6 cellular contexts compared by ENCODE assay signal in genomic region chr19:55117063-55117635, GRCh38. TPM values are rescaled to one million over a fixed set of nuclear protein-coding genes. Genes with fewer than 3 reads are reported as not detected.
DNase-seq lines count a peak whose midpoint lies in the region; ATAC-seq, FAIRE-seq and TF ChIP-seq lines count a peak whose summit lies in the region.

No MANE protein-coding gene starts in this region.

- peak overlapping the region; percentile 93 for H3K4me3 Mint-ChIP-seq in CD4-positive, alpha-beta T cell
- H3K4me3 Mint-ChIP-seq in natural killer cell: peak overlapping the region; percentile 97

- peak overlapping the region; percentile 97 for H3K4me3 ChIP-seq in GM12878

- no peak for TF ChIP-seq CTCF in CD4-positive, alpha-beta T cell (IDR thresholded peaks at IDR 0.05)
- TF ChIP-seq CTCF in GM12878 (IDR thresholded peaks at IDR 0.05 in 2 of 3, conservative IDR thresholded peaks at IDR 0.05 in 1 of 3; ENCODE audit: control insufficient read depth in 2 of 3, extremely low read depth in 1 of 3, insufficient read depth in 1 of 3, low read depth in 3 of 3, low read length in 3 of 3) (no peak), natural killer cell (IDR thresholded peaks at IDR 0.05) (no peak)

- H3K27ac Mint-ChIP-seq in CD4-positive, alpha-beta T cell: peak overlapping the region; percentile 86
- peak overlapping the region; percentile 89 to 98 for H3K27ac Mint-ChIP-seq in natural killer cell

- intact Hi-C loops in CD4-positive, alpha-beta T cell (cut with DNase I, micrococcal nuclease): loop anchor here in 1 of 2 experiments (1.0 to 5.0 kb wide), 5 partner anchors 28 to 540 kb away; partner anchors contain the start of genes PPP6R1, RDH13 and U2AF2
- intact Hi-C loops in GM12878 (cut with micrococcal nuclease; ENCODE audit: unreplicated experiment) (no loop called here), natural killer cell (cut with micrococcal nuclease) (loop anchor here (1.0 to 5.0 kb wide), 2 partner anchors 35 to 62 kb away; no protein-coding TSS in a partner anchor)

- H3K4me1 ChIP-seq in GM12878 (ENCODE audit: control insufficient read depth, insufficient read depth, low read length): peaks cover 22% of the 10 kb centered on the region

- FAIRE-seq in GM12878 (lab: Jason Lieb, UNC): no peak

- H3K27me3 Mint-ChIP-seq in CD4-positive, alpha-beta T cell: no peaks in the 10 kb centered on the region
- no peaks in the 10 kb centered on the region for H3K27me3 Mint-ChIP-seq in natural killer cell (ENCODE audit: low read depth in 2 of 2)

- H3K9ac ChIP-seq in GM12878 (ENCODE audit: control insufficient read depth, insufficient read depth, low read length): peak overlapping the region; percentile 68

- H4K20me1 ChIP-seq in GM12878 (ENCODE audit: control insufficient read depth, insufficient read depth): peaks cover 3% of the 10 kb centered on the region; the same call in 1 of the 2 replicates

- no peaks in the 10 kb centered on the region for H3K27me3 ChIP-seq in CD4-positive, alpha-beta T cell (ENCODE audit: control insufficient read depth, insufficient read depth, low read length)
- H3K27me3 ChIP-seq in GM12878 (replicated peaks in 1 of 2; ENCODE audit: control insufficient read depth in 2 of 2, insufficient read depth in 2 of 2, low read length in 1 of 2): no peaks in the 10 kb centered on the region

- no peak for DNase-seq in CD4-positive, alpha-beta T cell
- DNase-seq in GM12878 (ENCODE audit: low read depth, low spot score) (no peak), natural killer cell (no peak), activated gamma-delta T cell (lab: John Stamatoyannopoulos, UW) (no peak), OCI-M2 (lab: John Stamatoyannopoulos, UW; ENCODE audit: unreplicated experiment) (no peak)

- H3K4me2 ChIP-seq in GM12878 (ENCODE audit: control insufficient read depth, insufficient read depth): peak overlapping the region; percentile 90

- no peak for TF ChIP-seq RAD21 in GM12878 (IDR thresholded peaks at IDR 0.05; ENCODE audit: insufficient read depth, low read depth, low read length)

- SMC1A ChIA-PET in GM12878 (lab: Charles Lee; ENCODE audit: uncharacterized antibody, unreplicated experiment): interaction anchor here (0.7 to 1.1 kb wide), 2 partner anchors 134 to 143 kb away, joined by 3 read pairs; no protein-coding TSS in a partner anchor

- RAD21 ChIA-PET in GM12878 (lab: Charles Lee; ENCODE audit: unreplicated experiment): interaction anchor here (0.6 to 1.6 kb wide), 2 partner anchors 267 to 387 kb away, joined by 3 to 6 read pairs; partner anchors contain the start of gene TMEM238

- H3K36me3 Mint-ChIP-seq in CD4-positive, alpha-beta T cell (ENCODE audit: low read depth): peaks cover 16% of the 10 kb centered on the region
- H3K36me3 Mint-ChIP-seq in natural killer cell: no peaks in the 10 kb centered on the region

- peaks cover 38% of the 10 kb centered on the region for H3K79me2 ChIP-seq in GM12878 (ENCODE audit: control insufficient read depth, insufficient read depth, low read length)

- H2AFZ ChIP-seq in GM12878 (ENCODE audit: control insufficient read depth, low read depth, low read length): no peak overlapping the region

- no peaks in the 10 kb centered on the region for H3K9me3 ChIP-seq in CD4-positive, alpha-beta T cell (ENCODE audit: control insufficient read depth, low read length)
- no peaks in the 10 kb centered on the region for H3K9me3 ChIP-seq in GM12878 (replicated peaks; ENCODE audit: control insufficient read depth, insufficient read depth, low read length)

- peaks cover 0 to 2% of the 10 kb centered on the region in 2 experiments; a peak in 1 of 4 replicates for H3K36me3 ChIP-seq in GM12878 (ENCODE audit: control insufficient read depth in 2 of 2, insufficient read depth in 2 of 2, low read length in 1 of 2)

- under 1% methylated on average over 34 of the region's 88 CpGs for WGBS in GM12878 (ENCODE audit: insufficient coverage, insufficient replicate concordance, low lambda C conversion rate, missing lambda C conversion rate)

- CTCF ChIA-PET in CD4-positive, alpha-beta T cell (lab: Charles Lee): interaction anchor here (1.0 to 2.4 kb wide), 3 partner anchors 29 to 360 kb away, joined by 3 to 8 read pairs (median 5); partner anchors contain the start of gene ZNF628
- CTCF ChIA-PET in GM12878 (lab: Yijun Ruan, JAX): interaction anchor here (1.0 kb wide), 1 partner anchor 537 kb away, joined by 4 read pairs; no protein-coding TSS in a partner anchor

- no TSS peak for BruUV-seq in GM12878 (replicated peaks; lab: Mats Ljungman, UMichigan)

- POLR2A ChIA-PET in CD4-positive, alpha-beta T cell (lab: Charles Lee): interaction anchor here (0.6 to 2.1 kb wide), 18 partner anchors 28 to 668 kb away, joined by 3 to 11 read pairs (median 4); partner anchors contain the start of genes DNAAF3, FIZ1, HSPBP1 and KMT5C
- POLR2A ChIA-PET in GM12878 (lab: Charles Lee): interaction anchor here (1.0 kb wide), 1 partner anchor 222 kb away, joined by 3 read pairs; the partner anchor contains the start of gene KMT5C

- no peak for TF ChIP-seq EP300 in GM12878 (IDR thresholded peaks at IDR 0.05; ENCODE audit: borderline replicate concordance in 1 of 2, control insufficient read depth in 1 of 2, low read depth in 2 of 2, low read length in 2 of 2)

- H3K4me1 Mint-ChIP-seq in CD4-positive, alpha-beta T cell (ENCODE audit: low read depth): peaks cover 37% of the 10 kb centered on the region
- H3K4me1 Mint-ChIP-seq in natural killer cell: peaks cover 36 to 49% of the 10 kb centered on the region in 2 donors

- no peaks in the 10 kb centered on the region for H3K9me3 Mint-ChIP-seq in CD4-positive, alpha-beta T cell
- H3K9me3 Mint-ChIP-seq in natural killer cell: no peaks in the 10 kb centered on the region

- TF ChIP-seq POLR2A in GM12878 (IDR thresholded peaks at IDR 0.05; ENCODE audit: low read depth, low read length): peak; percentile 70; the same call in 1 of the 2 replicates

- in situ Hi-C loops in GM12878 (cut with MboI): no loop called here

- peak; percentile 19 for ATAC-seq in CD4-positive, alpha-beta T cell (ENCODE audit: poor library complexity)
- peak; percentile 9 for ATAC-seq in HG02759 (IDR thresholded peaks at IDR 0.05; ENCODE audit: unreplicated experiment)
- no peak for ATAC-seq in GM12878
- peak; percentile 22 to 30 (median 28) for ATAC-seq in natural killer cell

- peak overlapping the region; percentile 27 for H3K27ac ChIP-seq in CD4-positive, alpha-beta T cell (ENCODE audit: low read depth, low read length)
- H3K27ac ChIP-seq in GM12878 (ENCODE audit: control insufficient read depth, insufficient read depth): peak overlapping the region; percentile 74

RNA-seq across cellular contexts. Expression of gene PPP1R12C, which starts 0.3 kb away (rescaled TPM):
- total RNA-seq in CD4-positive, alpha-beta T cell: 100 to 1,000 TPM; 123 to 136 TPM
- 33.5 and 40.4 TPM in 2 replicates for total RNA-seq in GM12878 (2013; cell fraction: nucleolus; rRNA removed)
- total RNA-seq in GM12878 (2014; rRNA removed): 51.7 and 66.5 TPM in 2 replicates
- total RNA-seq in GM12878 (2014; rRNA removed; fragmentation: Illumina TruSeq; extraction: Trizol): 25.2 and 28.2 TPM in 2 replicates
- total RNA-seq in GM12878 (2021): 76.4 and 84.7 TPM in 2 replicates
- polyA plus RNA-seq in GM12878 (2011; ENCODE audit: low read depth): 17.0 TPM
- polyA plus RNA-seq in GM12878 (2011; rRNA removed): 9.6 and 23.0 TPM in 2 replicates
- 20.2 and 37.2 TPM in 2 replicates for polyA plus RNA-seq in GM12878 (2011; cell fraction: cytosol; rRNA removed)
- polyA plus RNA-seq in GM12878 (2011; cell fraction: nucleus; rRNA removed): 203 and 271 TPM in 2 replicates
- polyA plus RNA-seq in GM12878 (2012): 48.6 and 64.4 TPM in 2 replicates
- polyA plus RNA-seq in GM12878 (2014; fragmentation: Illumina TruSeq; extraction: Trizol): 3.5 and 18.0 TPM in 2 replicates
- polyA plus RNA-seq in GM12878 (2014; fragmentation: Nextera tagmentation; extraction: Ambion mirVana): 1 to 10 TPM; 1.4 to 4.7 TPM
- 83.4 and 101 TPM in 2 replicates for polyA plus RNA-seq in GM12878 (2014; rRNA removed)
- 10 to 100 TPM; 10.5 to 14.8 TPM for polyA plus RNA-seq in GM12878 (2016; fragmentation: Nextera tagmentation; extraction: Ambion mirVana)
- polyA minus RNA-seq in GM12878 (2011; rRNA and poly(A)+ RNA removed): 5.0 and 15.0 TPM in 2 replicates
- 10.7 and 11.3 TPM in 2 replicates for polyA minus RNA-seq in GM12878 (2011; cell fraction: cytosol; rRNA and poly(A)+ RNA removed)
- polyA minus RNA-seq in GM12878 (2011; cell fraction: nucleus; rRNA and poly(A)+ RNA removed): 24.3 and 37.7 TPM in 2 replicates
- total RNA-seq in natural killer cell: 100 to 1,000 TPM; 162 to 178 (median 174) TPM

RNA-seq across cellular contexts. Expression of gene TNNT1, which starts 31.9 kb away (rescaled TPM):
- total RNA-seq in CD4-positive, alpha-beta T cell: not detected
- total RNA-seq in GM12878 (2013; cell fraction: nucleolus; rRNA removed): not detected in 2 replicates
- not detected in 2 replicates for total RNA-seq in GM12878 (2014; rRNA removed)
- not detected in 2 replicates for total RNA-seq in GM12878 (2014; rRNA removed; fragmentation: Illumina TruSeq; extraction: Trizol)
- 0.62 TPM in 1 of 2 replicates, not detected in the other for total RNA-seq in GM12878 (2021)
- not detected for polyA plus RNA-seq in GM12878 (2011; ENCODE audit: low read depth)
- polyA plus RNA-seq in GM12878 (2011; rRNA removed): 0.26 TPM in 1 of 2 replicates, not detected in the other
- 0.15 TPM in 1 of 2 replicates, not detected in the other for polyA plus RNA-seq in GM12878 (2011; cell fraction: cytosol; rRNA removed)
- polyA plus RNA-seq in GM12878 (2011; cell fraction: nucleus; rRNA removed): 0.21 TPM in 1 of 2 replicates, not detected in the other
- 0.13 TPM in 1 of 2 replicates, not detected in the other for polyA plus RNA-seq in GM12878 (2012)
- not detected in 2 replicates for polyA plus RNA-seq in GM12878 (2014; fragmentation: Illumina TruSeq; extraction: Trizol)
- not detected for polyA plus RNA-seq in GM12878 (2014; fragmentation: Nextera tagmentation; extraction: Ambion mirVana)
- not detected in 2 replicates for polyA plus RNA-seq in GM12878 (2014; rRNA removed)
- under 1 TPM in 1 of 2 experiments, not detected in 1; 0.37 TPM for polyA plus RNA-seq in GM12878 (2016; fragmentation: Nextera tagmentation; extraction: Ambion mirVana)
- 0.67 TPM in 1 of 2 replicates, not detected in the other for polyA minus RNA-seq in GM12878 (2011; rRNA and poly(A)+ RNA removed)
- polyA minus RNA-seq in GM12878 (2011; cell fraction: cytosol; rRNA and poly(A)+ RNA removed): not detected in 2 replicates
- polyA minus RNA-seq in GM12878 (2011; cell fraction: nucleus; rRNA and poly(A)+ RNA removed): 0.24 TPM in 1 of 2 replicates, not detected in the other
- under 1 TPM in 1 of 3 donors, not detected in 2; 0.94 TPM for total RNA-seq in natural killer cell

RNA-seq across cellular contexts. Expression of gene TNNI3, which starts 40.4 kb away (rescaled TPM):
- total RNA-seq in CD4-positive, alpha-beta T cell: not detected
- not detected in 2 replicates for total RNA-seq in GM12878 (2013; cell fraction: nucleolus; rRNA removed)
- total RNA-seq in GM12878 (2014; rRNA removed) (not detected in 2 replicates), GM12878 (2014; rRNA removed; fragmentation: Illumina TruSeq; extraction: Trizol) (not detected in 2 replicates), GM12878 (2021) (not detected in 2 replicates), natural killer cell (under 1 TPM in 1 of 3 donors, not detected in 2; 0.94 TPM)
- polyA plus RNA-seq in GM12878 (2011; ENCODE audit: low read depth): not detected
- polyA plus RNA-seq in GM12878 (2011; rRNA removed) (0.23 TPM in 1 of 2 replicates, not detected in the other), GM12878 (2014; fragmentation: Illumina TruSeq; extraction: Trizol) (not detected in 2 replicates), GM12878 (2014; fragmentation: Nextera tagmentation; extraction: Ambion mirVana) (not detected), GM12878 (2014; rRNA removed) (not detected in 2 replicates), GM12878 (2016; fragmentation: Nextera tagmentation; extraction: Ambion mirVana) (not detected)
- not detected in 2 replicates for polyA plus RNA-seq in GM12878 (2011; cell fraction: cytosol; rRNA removed)
- not detected in 2 replicates for polyA plus RNA-seq in GM12878 (2011; cell fraction: nucleus; rRNA removed)
- not detected in 2 replicates for polyA plus RNA-seq in GM12878 (2012)
- polyA minus RNA-seq in GM12878 (2011; rRNA and poly(A)+ RNA removed): not detected in 2 replicates
- polyA minus RNA-seq in GM12878 (2011; cell fraction: cytosol; rRNA and poly(A)+ RNA removed): not detected in 2 replicates
- polyA minus RNA-seq in GM12878 (2011; cell fraction: nucleus; rRNA and poly(A)+ RNA removed): not detected in 2 replicates

RNA-seq across cellular contexts. Expression of gene EPS8L1, which starts 41.5 kb away (rescaled TPM):
- total RNA-seq in CD4-positive, alpha-beta T cell: 1 to 10 TPM; 2.0 to 2.2 TPM
- 0.69 and 0.92 TPM in 2 replicates for total RNA-seq in GM12878 (2013; cell fraction: nucleolus; rRNA removed)
- total RNA-seq in GM12878 (2014; rRNA removed): 0.68 and 1.4 TPM in 2 replicates
- total RNA-seq in GM12878 (2014; rRNA removed; fragmentation: Illumina TruSeq; extraction: Trizol): 0.64 and 0.72 TPM in 2 replicates
- 1.8 and 2.2 TPM in 2 replicates for total RNA-seq in GM12878 (2021)
- not detected for polyA plus RNA-seq in GM12878 (2011; ENCODE audit: low read depth)
- 0.71 and 0.82 TPM in 2 replicates for polyA plus RNA-seq in GM12878 (2011; rRNA removed)
- 0.67 and 0.75 TPM in 2 replicates for polyA plus RNA-seq in GM12878 (2011; cell fraction: cytosol; rRNA removed)
- 4.1 and 5.4 TPM in 2 replicates for polyA plus RNA-seq in GM12878 (2011; cell fraction: nucleus; rRNA removed)
- 1.4 and 2.3 TPM in 2 replicates for polyA plus RNA-seq in GM12878 (2012)
- polyA plus RNA-seq in GM12878 (2014; fragmentation: Illumina TruSeq; extraction: Trizol): 0.72 TPM in 1 of 2 replicates, not detected in the other
- polyA plus RNA-seq in GM12878 (2014; fragmentation: Nextera tagmentation; extraction: Ambion mirVana): not detected
- polyA plus RNA-seq in GM12878 (2014; rRNA removed): 1.5 and 1.8 TPM in 2 replicates
- 1 to 10 TPM; 1.2 to 2.1 TPM for polyA plus RNA-seq in GM12878 (2016; fragmentation: Nextera tagmentation; extraction: Ambion mirVana)
- 0.37 and 0.41 TPM in 2 replicates for polyA minus RNA-seq in GM12878 (2011; rRNA and poly(A)+ RNA removed)
- not detected in 2 replicates for polyA minus RNA-seq in GM12878 (2011; cell fraction: cytosol; rRNA and poly(A)+ RNA removed)
- polyA minus RNA-seq in GM12878 (2011; cell fraction: nucleus; rRNA and poly(A)+ RNA removed): 0.73 and 1.3 TPM in 2 replicates
- total RNA-seq in natural killer cell: 10 to 100 TPM in 1 of 3 donors, 1 to 10 TPM in 2; 8.8 to 15.7 (median 10.0) TPM

RNA-seq across cellular contexts. Expression of gene DNAAF3, which starts 49.3 kb away (rescaled TPM):
- not detected for total RNA-seq in CD4-positive, alpha-beta T cell
- total RNA-seq in GM12878 (2013; cell fraction: nucleolus; rRNA removed): not detected in 2 replicates
- total RNA-seq in GM12878 (2014; rRNA removed): not detected in 2 replicates
- not detected in 2 replicates for total RNA-seq in GM12878 (2014; rRNA removed; fragmentation: Illumina TruSeq; extraction: Trizol)
- not detected in 2 replicates for total RNA-seq in GM12878 (2021)
- polyA plus RNA-seq in GM12878 (2011; ENCODE audit: low read depth): not detected
- not detected in 2 replicates for polyA plus RNA-seq in GM12878 (2011; rRNA removed)
- not detected in 2 replicates for polyA plus RNA-seq in GM12878 (2011; cell fraction: cytosol; rRNA removed)
- 0.19 TPM in 1 of 2 replicates, not detected in the other for polyA plus RNA-seq in GM12878 (2011; cell fraction: nucleus; rRNA removed)
- 0.31 TPM in 1 of 2 replicates, not detected in the other for polyA plus RNA-seq in GM12878 (2012)
- not detected in 2 replicates for polyA plus RNA-seq in GM12878 (2014; fragmentation: Illumina TruSeq; extraction: Trizol)
- polyA plus RNA-seq in GM12878 (2014; fragmentation: Nextera tagmentation; extraction: Ambion mirVana): not detected
- not detected in 2 replicates for polyA plus RNA-seq in GM12878 (2014; rRNA removed)
- polyA plus RNA-seq in GM12878 (2016; fragmentation: Nextera tagmentation; extraction: Ambion mirVana): not detected
- not detected in 2 replicates for polyA minus RNA-seq in GM12878 (2011; rRNA and poly(A)+ RNA removed)
- polyA minus RNA-seq in GM12878 (2011; cell fraction: cytosol; rRNA and poly(A)+ RNA removed): 0.52 TPM in 1 of 2 replicates, not detected in the other
- not detected in 2 replicates for polyA minus RNA-seq in GM12878 (2011; cell fraction: nucleus; rRNA and poly(A)+ RNA removed)
- not detected for total RNA-seq in natural killer cell
